Comparison of ENCODE assay signal across 8 cellular contexts in genomic region chr2:109129921-109130725, GRCh38. TPM values are rescaled to one million over a fixed set of nuclear protein-coding genes. Genes with fewer than 3 reads are reported as not detected.
DNase-seq lines count a peak whose midpoint lies in the region; ATAC-seq and TF ChIP-seq lines count a peak whose summit lies in the region.

No MANE protein-coding gene starts in this region.

- intact Hi-C loops in spleen (cut with DNase I; ENCODE audit: low total_unique reads): no loop called here

- H3K9me3 ChIP-seq in iPS-15b (ENCODE audit: control insufficient read depth, insufficient read depth, low read length) (no peaks in the 10 kb centered on the region), spleen (no peaks in the 10 kb centered on the region)

- CTCF ChIA-PET in HEK293T (lab: Yijun Ruan, JAX): interaction anchor here (0.5 to 1.5 kb wide), 4 partner anchors 9 to 380 kb away, joined by 4 to 5 read pairs (median 5); no protein-coding TSS in a partner anchor

- H3K27ac ChIP-seq in spleen: peak overlapping the region in 1 of 8 donors; percentile 81

- TF ChIP-seq POLR2A in spleen (IDR thresholded peaks at IDR 0.05): no peak

- POLR2A ChIA-PET in HEK293T (lab: Yijun Ruan, JAX): no interaction called here

- H3K27me3 ChIP-seq in iPS-15b (ENCODE audit: control insufficient read depth, insufficient read depth, low read length) (peaks cover 51% of the 10 kb centered on the region), spleen (replicated peaks in 1 of 7) (peaks cover 0 to 71% (median 25%) of the 10 kb centered on the region in 7 donors)

- no peak overlapping the region for H3K9ac ChIP-seq in iPS-15b (ENCODE audit: low read depth, low read length)

- no peak for TF ChIP-seq CTCF in spleen (IDR thresholded peaks at IDR 0.05 in 8 of 11, conservative IDR thresholded peaks at IDR 0.05 in 3 of 11)

- H3K4me3 ChIP-seq in iPS-15b (ENCODE audit: low read depth, low read length): peak overlapping the region; percentile 59
- H3K4me3 ChIP-seq in spleen: peak overlapping the region; percentile 59 to 88 (median 76)

- peak; percentile 33 for DNase-seq in HEK293T (ENCODE audit: extremely low spot score)
- peak; percentile 42 to 48 for DNase-seq in activated T-cell treated with anti-CD3 and anti-CD28 coated beads, Interleukin-2, amount 50 U/mL, for 48 hours
- peak; percentile 79 for DNase-seq in spleen
- DNase-seq in NCI-H69 (lab: John Stamatoyannopoulos, UW): no peak
- DNase-seq in DMS153 (lab: John Stamatoyannopoulos, UW): no peak
- no peak for DNase-seq in DMS114 treated with DMSO at 0.1 percent for 48 hours (lab: John Stamatoyannopoulos, UW; ENCODE audit: unreplicated experiment)

- H3K36me3 ChIP-seq in iPS-15b (ENCODE audit: control insufficient read depth, insufficient read depth, low read length): no peaks in the 10 kb centered on the region
- no peaks in the 10 kb centered on the region for H3K36me3 ChIP-seq in spleen

- H3K4me1 ChIP-seq in iPS-15b (ENCODE audit: control insufficient read depth, insufficient read depth, low read length): no peaks in the 10 kb centered on the region
- H3K4me1 ChIP-seq in spleen: peaks cover 11 to 58% (median 34%) of the 10 kb centered on the region in 6 donors

- ATAC-seq in HG03469 (IDR thresholded peaks at IDR 0.05; ENCODE audit: unreplicated experiment): no peak

- 15 to 22% (median 17%) methylated on average over 40 to 56 of the region's 56 CpGs for WGBS in spleen, 5 donors

TF ChIP-seq in HEK293T, 16 proteins besides CTCF, POLR2A, EP300 and RAD21:
- TF ChIP-seq NFRKB (IDR thresholded peaks at IDR 0.05) (no peak), ELF4 (IDR thresholded peaks at IDR 0.05) (no peak), ZNF384 (IDR thresholded peaks at IDR 0.05) (no peak), FOXA1 (IDR thresholded peaks at IDR 0.05) (no peak), ARNT (IDR thresholded peaks at IDR 0.05) (no peak)

RNA-seq across cellular contexts. Expression of gene SH3RF3, which starts 1.1 kb away (rescaled TPM):
- 1 to 10 TPM; 3.1 to 7.6 (median 5.3) TPM for total RNA-seq in spleen
- 1 to 10 TPM; 1.3 to 2.5 (median 1.5) TPM for polyA plus RNA-seq in spleen

Comparison
In these comparisons a context has a peak if more than half of its experiments do, and no peak if none do; other contexts are left out.
1. DNase-seq: peak in HEK293T (single experiment), activated T-cell treated with anti-CD3 and anti-CD28 coated beads, Interleukin-2, amount 50 U/mL, for 48 hours (2 of 2) and spleen (single experiment); none in NCI-H69 (single experiment), DMS153 (single experiment) and DMS114 treated with DMSO at 0.1 percent for 48 hours (single experiment).